1 cellular context compared by ENCODE assay signal in the genomic region with DNA sequence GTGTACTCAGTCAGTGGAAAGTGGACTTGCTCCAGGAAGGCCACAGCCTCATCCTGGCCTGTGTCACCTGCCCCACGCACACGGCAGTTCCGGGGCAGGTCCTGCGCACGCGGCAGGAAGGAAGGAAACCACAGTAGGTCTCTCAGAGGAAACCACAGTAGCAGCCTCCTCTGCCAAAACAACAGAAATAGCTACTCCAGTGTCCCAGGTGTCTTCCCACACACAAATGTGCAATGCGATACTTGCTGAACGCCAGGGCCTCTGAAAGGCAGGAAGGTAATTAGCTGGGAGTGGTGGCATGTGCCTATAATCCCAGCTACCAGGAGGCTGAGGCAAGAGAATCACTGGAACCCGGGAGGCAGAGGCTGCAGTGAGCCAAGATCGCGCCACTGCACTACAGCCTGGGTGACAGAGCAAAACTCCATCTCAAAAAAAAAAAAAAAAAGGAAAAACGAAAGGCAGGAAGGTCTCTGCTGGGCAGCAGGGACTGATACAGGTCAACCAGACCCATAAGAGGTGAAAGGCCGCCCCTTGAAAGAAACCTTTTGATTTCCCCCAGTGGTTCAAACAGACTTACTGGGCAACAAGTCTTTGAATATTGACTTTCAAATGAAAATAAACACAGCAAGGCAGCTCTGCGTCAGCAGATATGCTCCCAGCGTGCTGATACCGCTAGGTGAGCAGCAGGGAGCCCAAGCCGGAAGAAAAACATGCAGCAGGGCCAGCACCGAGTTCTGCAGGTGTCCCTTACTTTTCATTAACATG.
TF ChIP-seq lines count a peak whose summit lies in the region.

No MANE protein-coding gene starts in this region.

TF ChIP-seq in HepG2, 621 proteins besides CTCF, POLR2A, EP300 and RAD21 (continued from another document and continues in another):
- TF ChIP-seq RFX1 (IDR thresholded peaks at IDR 0.05): no peak
- TF ChIP-seq ZNF724P (CRISPR knock-in tag; IDR thresholded peaks at IDR 0.05; ENCODE audit: borderline replicate concordance): no peak
- TF ChIP-seq DMAP1 (CRISPR knock-in tag; IDR thresholded peaks at IDR 0.05): no peak
- TF ChIP-seq SMC3 (IDR thresholded peaks at IDR 0.05; ENCODE audit: low read length): no peak
- TF ChIP-seq ZNF605 (CRISPR knock-in tag; IDR thresholded peaks at IDR 0.05): no peak
- no peak for TF ChIP-seq ZMYM3 (CRISPR knock-in tag; IDR thresholded peaks at IDR 0.05)
- TF ChIP-seq, protein P1, sequence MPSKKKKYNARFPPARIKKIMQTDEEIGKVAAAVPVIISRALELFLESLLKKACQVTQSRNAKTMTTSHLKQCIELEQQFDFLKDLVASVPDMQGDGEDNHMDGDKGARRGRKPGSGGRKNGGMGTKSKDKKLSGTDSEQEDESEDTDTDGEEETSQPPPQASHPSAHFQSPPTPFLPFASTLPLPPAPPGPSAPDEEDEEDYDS (CRISPR knock-in tag; IDR thresholded peaks at IDR 0.05): no peak
- TF ChIP-seq, protein P2, sequence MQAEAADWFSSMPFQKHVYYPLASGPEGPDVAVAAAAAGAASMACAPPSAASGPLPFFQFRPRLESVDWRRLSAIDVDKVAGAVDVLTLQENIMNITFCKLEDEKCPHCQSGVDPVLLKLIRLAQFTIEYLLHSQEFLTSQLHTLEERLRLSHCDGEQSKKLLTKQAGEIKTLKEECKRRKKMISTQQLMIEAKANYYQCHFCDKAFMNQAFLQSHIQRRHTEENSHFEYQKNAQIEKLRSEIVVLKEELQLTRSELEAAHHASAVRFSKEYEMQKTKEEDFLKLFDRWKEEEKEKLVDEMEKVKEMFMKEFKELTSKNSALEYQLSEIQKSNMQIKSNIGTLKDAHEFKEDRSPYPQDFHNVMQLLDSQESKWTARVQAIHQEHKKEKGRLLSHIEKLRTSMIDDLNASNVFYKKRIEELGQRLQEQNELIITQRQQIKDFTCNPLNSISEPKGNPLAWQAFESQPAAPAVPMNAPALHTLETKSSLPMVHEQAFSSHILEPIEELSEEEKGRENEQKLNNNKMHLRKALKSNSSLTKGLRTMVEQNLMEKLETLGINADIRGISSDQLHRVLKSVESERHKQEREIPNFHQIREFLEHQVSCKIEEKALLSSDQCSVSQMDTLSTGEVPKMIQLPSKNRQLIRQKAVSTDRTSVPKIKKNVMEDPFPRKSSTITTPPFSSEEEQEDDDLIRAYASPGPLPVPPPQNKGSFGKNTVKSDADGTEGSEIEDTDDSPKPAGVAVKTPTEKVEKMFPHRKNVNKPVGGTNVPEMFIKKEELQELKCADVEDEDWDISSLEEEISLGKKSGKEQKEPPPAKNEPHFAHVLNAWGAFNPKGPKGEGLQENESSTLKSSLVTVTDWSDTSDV (CRISPR knock-in tag; IDR thresholded peaks at IDR 0.05): no peak
- TF ChIP-seq CREM (IDR thresholded peaks at IDR 0.05): no peak
- no peak for TF ChIP-seq CREM (CRISPR knock-in tag; IDR thresholded peaks at IDR 0.05)
- no peak for TF ChIP-seq SNAPC2 (CRISPR knock-in tag; IDR thresholded peaks at IDR 0.05)
- TF ChIP-seq ZNF883 (CRISPR knock-in tag; IDR thresholded peaks at IDR 0.05; ENCODE audit: not compliant biosample characterization): no peak
- no peak for TF ChIP-seq ZNF776 (CRISPR knock-in tag; IDR thresholded peaks at IDR 0.05)
- no peak for TF ChIP-seq ISX (CRISPR knock-in tag; conservative IDR thresholded peaks at IDR 0.05)
- TF ChIP-seq NR1H2 (CRISPR knock-in tag; IDR thresholded peaks at IDR 0.05; ENCODE audit: borderline replicate concordance, low read depth): no peak
- no peak for TF ChIP-seq ISL2 (CRISPR knock-in tag; IDR thresholded peaks at IDR 0.05)
- no peak for TF ChIP-seq NCOA2 (CRISPR knock-in tag; IDR thresholded peaks at IDR 0.05)
- TF ChIP-seq HOXD1 (CRISPR knock-in tag; IDR thresholded peaks at IDR 0.05): no peak
- TF ChIP-seq, protein P3, sequence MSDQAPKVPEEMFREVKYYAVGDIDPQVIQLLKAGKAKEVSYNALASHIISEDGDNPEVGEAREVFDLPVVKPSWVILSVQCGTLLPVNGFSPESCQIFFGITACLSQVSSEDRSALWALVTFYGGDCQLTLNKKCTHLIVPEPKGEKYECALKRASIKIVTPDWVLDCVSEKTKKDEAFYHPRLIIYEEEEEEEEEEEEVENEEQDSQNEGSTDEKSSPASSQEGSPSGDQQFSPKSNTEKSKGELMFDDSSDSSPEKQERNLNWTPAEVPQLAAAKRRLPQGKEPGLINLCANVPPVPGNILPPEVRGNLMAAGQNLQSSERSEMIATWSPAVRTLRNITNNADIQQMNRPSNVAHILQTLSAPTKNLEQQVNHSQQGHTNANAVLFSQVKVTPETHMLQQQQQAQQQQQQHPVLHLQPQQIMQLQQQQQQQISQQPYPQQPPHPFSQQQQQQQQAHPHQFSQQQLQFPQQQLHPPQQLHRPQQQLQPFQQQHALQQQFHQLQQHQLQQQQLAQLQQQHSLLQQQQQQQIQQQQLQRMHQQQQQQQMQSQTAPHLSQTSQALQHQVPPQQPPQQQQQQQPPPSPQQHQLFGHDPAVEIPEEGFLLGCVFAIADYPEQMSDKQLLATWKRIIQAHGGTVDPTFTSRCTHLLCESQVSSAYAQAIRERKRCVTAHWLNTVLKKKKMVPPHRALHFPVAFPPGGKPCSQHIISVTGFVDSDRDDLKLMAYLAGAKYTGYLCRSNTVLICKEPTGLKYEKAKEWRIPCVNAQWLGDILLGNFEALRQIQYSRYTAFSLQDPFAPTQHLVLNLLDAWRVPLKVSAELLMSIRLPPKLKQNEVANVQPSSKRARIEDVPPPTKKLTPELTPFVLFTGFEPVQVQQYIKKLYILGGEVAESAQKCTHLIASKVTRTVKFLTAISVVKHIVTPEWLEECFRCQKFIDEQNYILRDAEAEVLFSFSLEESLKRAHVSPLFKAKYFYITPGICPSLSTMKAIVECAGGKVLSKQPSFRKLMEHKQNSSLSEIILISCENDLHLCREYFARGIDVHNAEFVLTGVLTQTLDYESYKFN (CRISPR knock-in tag; conservative IDR thresholded peaks at IDR 0.05): 0 out of 2 replicates have a peak, but pooled peaks have one; percentile 20
- TF ChIP-seq ONECUT2 (CRISPR knock-in tag; IDR thresholded peaks at IDR 0.05): no peak
- 0 out of 2 replicates have a peak, but pooled peaks have one; percentile 14 for TF ChIP-seq TCF7 (IDR thresholded peaks at IDR 0.05; ENCODE audit: low read depth)
- peak; percentile 53; the same call in 1 of the 2 replicates for TF ChIP-seq POGZ (CRISPR knock-in tag; IDR thresholded peaks at IDR 0.05)
- TF ChIP-seq HNRNPK (IDR thresholded peaks at IDR 0.05; ENCODE audit: low read depth, low read length, poor library complexity, severe bottlenecking): no peak
- TF ChIP-seq SCMH1 (CRISPR knock-in tag; IDR thresholded peaks at IDR 0.05; ENCODE audit: borderline replicate concordance): no peak
- TF ChIP-seq STAG1 (CRISPR knock-in tag; IDR thresholded peaks at IDR 0.05): no peak
- TF ChIP-seq ZNF343 (CRISPR knock-in tag; IDR thresholded peaks at IDR 0.05): no peak
- peak; percentile 60 for TF ChIP-seq SALL1 (CRISPR knock-in tag; IDR thresholded peaks at IDR 0.05)
- TF ChIP-seq, protein P4, sequence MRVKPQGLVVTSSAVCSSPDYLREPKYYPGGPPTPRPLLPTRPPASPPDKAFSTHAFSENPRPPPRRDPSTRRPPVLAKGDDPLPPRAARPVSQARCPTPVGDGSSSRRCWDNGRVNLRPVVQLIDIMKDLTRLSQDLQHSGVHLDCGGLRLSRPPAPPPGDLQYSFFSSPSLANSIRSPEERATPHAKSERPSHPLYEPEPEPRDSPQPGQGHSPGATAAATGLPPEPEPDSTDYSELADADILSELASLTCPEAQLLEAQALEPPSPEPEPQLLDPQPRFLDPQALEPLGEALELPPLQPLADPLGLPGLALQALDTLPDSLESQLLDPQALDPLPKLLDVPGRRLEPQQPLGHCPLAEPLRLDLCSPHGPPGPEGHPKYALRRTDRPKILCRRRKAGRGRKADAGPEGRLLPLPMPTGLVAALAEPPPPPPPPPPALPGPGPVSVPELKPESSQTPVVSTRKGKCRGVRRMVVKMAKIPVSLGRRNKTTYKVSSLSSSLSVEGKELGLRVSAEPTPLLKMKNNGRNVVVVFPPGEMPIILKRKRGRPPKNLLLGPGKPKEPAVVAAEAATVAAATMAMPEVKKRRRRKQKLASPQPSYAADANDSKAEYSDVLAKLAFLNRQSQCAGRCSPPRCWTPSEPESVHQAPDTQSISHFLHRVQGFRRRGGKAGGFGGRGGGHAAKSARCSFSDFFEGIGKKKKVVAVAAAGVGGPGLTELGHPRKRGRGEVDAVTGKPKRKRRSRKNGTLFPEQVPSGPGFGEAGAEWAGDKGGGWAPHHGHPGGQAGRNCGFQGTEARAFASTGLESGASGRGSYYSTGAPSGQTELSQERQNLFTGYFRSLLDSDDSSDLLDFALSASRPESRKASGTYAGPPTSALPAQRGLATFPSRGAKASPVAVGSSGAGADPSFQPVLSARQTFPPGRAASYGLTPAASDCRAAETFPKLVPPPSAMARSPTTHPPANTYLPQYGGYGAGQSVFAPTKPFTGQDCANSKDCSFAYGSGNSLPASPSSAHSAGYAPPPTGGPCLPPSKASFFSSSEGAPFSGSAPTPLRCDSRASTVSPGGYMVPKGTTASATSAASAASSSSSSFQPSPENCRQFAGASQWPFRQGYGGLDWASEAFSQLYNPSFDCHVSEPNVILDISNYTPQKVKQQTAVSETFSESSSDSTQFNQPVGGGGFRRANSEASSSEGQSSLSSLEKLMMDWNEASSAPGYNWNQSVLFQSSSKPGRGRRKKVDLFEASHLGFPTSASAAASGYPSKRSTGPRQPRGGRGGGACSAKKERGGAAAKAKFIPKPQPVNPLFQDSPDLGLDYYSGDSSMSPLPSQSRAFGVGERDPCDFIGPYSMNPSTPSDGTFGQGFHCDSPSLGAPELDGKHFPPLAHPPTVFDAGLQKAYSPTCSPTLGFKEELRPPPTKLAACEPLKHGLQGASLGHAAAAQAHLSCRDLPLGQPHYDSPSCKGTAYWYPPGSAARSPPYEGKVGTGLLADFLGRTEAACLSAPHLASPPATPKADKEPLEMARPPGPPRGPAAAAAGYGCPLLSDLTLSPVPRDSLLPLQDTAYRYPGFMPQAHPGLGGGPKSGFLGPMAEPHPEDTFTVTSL (CRISPR knock-in tag; IDR thresholded peaks at IDR 0.05; ENCODE audit: borderline replicate concordance): no peak
- TF ChIP-seq, protein P5, sequence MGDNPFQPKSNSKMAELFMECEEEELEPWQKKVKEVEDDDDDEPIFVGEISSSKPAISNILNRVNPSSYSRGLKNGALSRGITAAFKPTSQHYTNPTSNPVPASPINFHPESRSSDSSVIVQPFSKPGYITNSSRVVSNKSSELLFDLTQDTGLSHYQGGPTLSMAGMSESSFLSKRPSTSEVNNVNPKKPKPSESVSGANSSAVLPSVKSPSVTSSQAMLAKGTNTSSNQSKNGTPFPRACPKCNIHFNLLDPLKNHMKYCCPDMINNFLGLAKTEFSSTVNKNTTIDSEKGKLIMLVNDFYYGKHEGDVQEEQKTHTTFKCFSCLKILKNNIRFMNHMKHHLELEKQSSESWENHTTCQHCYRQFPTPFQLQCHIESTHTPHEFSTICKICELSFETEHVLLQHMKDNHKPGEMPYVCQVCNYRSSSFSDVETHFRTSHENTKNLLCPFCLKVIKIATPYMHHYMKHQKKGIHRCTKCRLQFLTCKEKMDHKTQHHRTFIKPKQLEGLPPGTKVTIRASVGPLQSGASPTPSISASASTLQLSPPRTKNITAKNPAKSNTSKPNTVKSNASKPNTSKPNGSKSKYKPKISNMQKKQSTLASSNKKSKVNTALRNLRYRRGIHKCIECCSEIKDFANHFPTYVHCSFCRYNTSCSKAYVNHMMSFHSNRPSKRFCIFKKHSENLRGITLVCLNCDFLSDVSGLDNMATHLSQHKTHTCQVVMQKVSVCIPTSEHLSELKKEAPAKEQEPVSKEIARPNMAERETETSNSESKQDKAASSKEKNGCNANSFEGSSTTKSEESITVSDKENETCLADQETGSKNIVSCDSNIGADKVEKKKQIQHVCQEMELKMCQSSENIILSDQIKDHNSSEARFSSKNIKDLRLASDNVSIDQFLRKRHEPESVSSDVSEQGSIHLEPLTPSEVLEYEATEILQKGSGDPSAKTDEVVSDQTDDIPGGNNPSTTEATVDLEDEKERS (CRISPR knock-in tag; IDR thresholded peaks at IDR 0.05): no peak
- TF ChIP-seq, protein P6, sequence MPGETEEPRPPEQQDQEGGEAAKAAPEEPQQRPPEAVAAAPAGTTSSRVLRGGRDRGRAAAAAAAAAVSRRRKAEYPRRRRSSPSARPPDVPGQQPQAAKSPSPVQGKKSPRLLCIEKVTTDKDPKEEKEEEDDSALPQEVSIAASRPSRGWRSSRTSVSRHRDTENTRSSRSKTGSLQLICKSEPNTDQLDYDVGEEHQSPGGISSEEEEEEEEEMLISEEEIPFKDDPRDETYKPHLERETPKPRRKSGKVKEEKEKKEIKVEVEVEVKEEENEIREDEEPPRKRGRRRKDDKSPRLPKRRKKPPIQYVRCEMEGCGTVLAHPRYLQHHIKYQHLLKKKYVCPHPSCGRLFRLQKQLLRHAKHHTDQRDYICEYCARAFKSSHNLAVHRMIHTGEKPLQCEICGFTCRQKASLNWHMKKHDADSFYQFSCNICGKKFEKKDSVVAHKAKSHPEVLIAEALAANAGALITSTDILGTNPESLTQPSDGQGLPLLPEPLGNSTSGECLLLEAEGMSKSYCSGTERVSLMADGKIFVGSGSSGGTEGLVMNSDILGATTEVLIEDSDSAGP (CRISPR knock-in tag; IDR thresholded peaks at IDR 0.05; ENCODE audit: borderline replicate concordance): no peak
- no peak for TF ChIP-seq NR2C2 (CRISPR knock-in tag; IDR thresholded peaks at IDR 0.05; ENCODE audit: borderline replicate concordance)
- no peak for TF ChIP-seq MTF1 (CRISPR knock-in tag; IDR thresholded peaks at IDR 0.05)
- no peak for TF ChIP-seq ZNF891 (CRISPR knock-in tag; IDR thresholded peaks at IDR 0.05)
- TF ChIP-seq ZNF598 (CRISPR knock-in tag; IDR thresholded peaks at IDR 0.05; ENCODE audit: borderline replicate concordance): no peak
- TF ChIP-seq MAFF (IDR thresholded peaks at IDR 0.05; ENCODE audit: low read depth, low read length): no peak
- no peak for TF ChIP-seq HOXA7 (CRISPR knock-in tag; IDR thresholded peaks at IDR 0.05)
- TF ChIP-seq ZNF589 (CRISPR knock-in tag; conservative IDR thresholded peaks at IDR 0.05): no peak
- no peak for TF ChIP-seq PPARG (CRISPR knock-in tag; conservative IDR thresholded peaks at IDR 0.05)
- no peak for TF ChIP-seq ZNF564 (CRISPR knock-in tag; IDR thresholded peaks at IDR 0.05)
- TF ChIP-seq ZNF124 (CRISPR knock-in tag; IDR thresholded peaks at IDR 0.05): no peak
- 0 out of 4 replicates have a peak, but pooled peaks of 1 of the 2 experiments have one; percentile 7 for TF ChIP-seq MAFK (conservative IDR thresholded peaks at IDR 0.05 in 1 of 2, IDR thresholded peaks at IDR 0.05 in 1 of 2; ENCODE audit: low read length in 2 of 2)
- no peak for TF ChIP-seq ZNF33B (CRISPR knock-in tag; IDR thresholded peaks at IDR 0.05)
- TF ChIP-seq, protein P7, sequence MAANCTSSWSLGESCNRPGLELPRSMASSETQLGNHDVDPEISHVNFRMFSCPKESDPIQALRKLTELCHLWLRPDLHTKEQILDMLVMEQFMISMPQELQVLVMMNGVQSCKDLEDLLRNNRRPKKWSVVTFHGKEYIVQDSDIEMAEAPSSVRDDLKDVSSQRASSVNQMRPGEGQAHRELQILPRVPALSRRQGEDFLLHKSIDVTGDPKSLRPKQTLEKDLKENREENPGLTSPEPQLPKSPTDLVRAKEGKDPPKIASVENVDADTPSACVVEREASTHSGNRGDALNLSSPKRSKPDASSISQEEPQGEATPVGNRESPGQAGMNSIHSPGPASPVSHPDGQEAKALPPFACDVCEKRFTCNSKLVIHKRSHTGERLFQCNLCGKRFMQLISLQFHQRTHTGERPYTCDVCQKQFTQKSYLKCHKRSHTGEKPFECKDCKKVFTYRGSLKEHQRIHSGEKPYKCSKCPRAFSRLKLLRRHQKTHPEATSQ (CRISPR knock-in tag; IDR thresholded peaks at IDR 0.05; ENCODE audit: borderline replicate concordance): no peak
- no peak for TF ChIP-seq HNRNPLL (IDR thresholded peaks at IDR 0.05; ENCODE audit: low read depth, low read length, poor library complexity, severe bottlenecking)
- TF ChIP-seq AHR (CRISPR knock-in tag; IDR thresholded peaks at IDR 0.05): no peak
- peak; percentile 74 for TF ChIP-seq ZBTB38 (CRISPR knock-in tag; IDR thresholded peaks at IDR 0.05)
